In genomic region chr20:55375920-55376319, GRCh38 we compare ENCODE assay signal across 20 cellular contexts.
A peak's percentile ranks its signal among the peaks of the same experiment; 100 is the strongest.
DNase-seq lines count a peak whose midpoint lies in the region; ATAC-seq and TF ChIP-seq lines count a peak whose summit lies in the region.
"Had no signal": no experiment of that assay in that cellular context is flagged by ENCODE, and none has a peak within 500 bp of the region (broad histone marks: within the 10 kb centered on the region; RNA-seq: fewer than 3 reads in every experiment).

No MANE protein-coding gene starts in this region.

- no peak for ATAC-seq in CD4-positive, alpha-beta T cell (ENCODE audit: poor library complexity)
- ATAC-seq: Panc1, T-helper 17 cell had no signal

- no peaks in the 10 kb centered on the region for H3K36me3 Mint-ChIP-seq in CD4-positive, alpha-beta T cell (ENCODE audit: low read depth)
- H3K36me3 Mint-ChIP-seq: CD4-positive, CD25-positive, alpha-beta regulatory T cell had no signal

- H3K27ac Mint-ChIP-seq in CD4-positive, alpha-beta T cell = no peak overlapping the region
- H3K27ac Mint-ChIP-seq: T-helper 17 cell had no signal

- CTCF ChIA-PET in CD4-positive, alpha-beta T cell (lab: Charles Lee) = no interaction called here

- no peak for TF ChIP-seq CTCF in CD4-positive, alpha-beta T cell (IDR thresholded peaks at IDR 0.05)

- DNase-seq in DMS153 (lab: John Stamatoyannopoulos, UW) = peak; percentile 8
- DNase-seq in HT1080 (ENCODE audit: low read depth) = peak; percentile 42
- peak; percentile 63 for DNase-seq in NCI-H82 (lab: John Stamatoyannopoulos, UW)
- peak; percentile 6 for DNase-seq in SW480 (ENCODE audit: low spot score)
- DNase-seq in hippocampal formation (lab: John Stamatoyannopoulos, UW) = no peak
- no peak for DNase-seq in GM19240 (ENCODE audit: insufficient read length, low spot score)
- DNase-seq in CD4-positive, alpha-beta T cell = no peak
- DNase-seq: CD4-positive, CD25-positive, alpha-beta regulatory T cell; DND-41; NCI-H1092; NCI-H1436 treated with DMSO at 0.1 percent for 48 hours; NCI-H2029; NCI-H446 treated with DMSO at 0.1 percent for 48 hours; NCI-H526 treated with DMSO at 0.1 percent for 48 hours; SK-N-SH; SW 1271; T-helper 17 cell had no signal

- H3K27me3 ChIP-seq in CD4-positive, alpha-beta T cell (ENCODE audit: control insufficient read depth, insufficient read depth, low read length) = no peaks in the 10 kb centered on the region
- H3K27me3 ChIP-seq: BLaER1 had no signal

- no peaks in the 10 kb centered on the region for H3K4me1 Mint-ChIP-seq in CD4-positive, alpha-beta T cell (ENCODE audit: low read depth)
- H3K4me1 Mint-ChIP-seq: CD4-positive, CD25-positive, alpha-beta regulatory T cell; T-helper 17 cell had no signal

- H3K27me3 Mint-ChIP-seq in CD4-positive, alpha-beta T cell = no peaks in the 10 kb centered on the region
- H3K27me3 Mint-ChIP-seq: CD4-positive, CD25-positive, alpha-beta regulatory T cell; T-helper 17 cell had no signal

- no peak overlapping the region for H3K27ac ChIP-seq in CD4-positive, alpha-beta T cell (ENCODE audit: low read depth, low read length)
- H3K27ac ChIP-seq: BLaER1, HL-60 had no signal

- no peaks in the 10 kb centered on the region for H3K9me3 ChIP-seq in CD4-positive, alpha-beta T cell (ENCODE audit: control insufficient read depth, low read length)
- H3K9me3 ChIP-seq: BLaER1, SK-N-SH had no signal

- no peak overlapping the region for H3K4me3 Mint-ChIP-seq in CD4-positive, alpha-beta T cell
- H3K4me3 Mint-ChIP-seq: CD4-positive, CD25-positive, alpha-beta regulatory T cell; T-helper 17 cell had no signal

- POLR2A ChIA-PET in CD4-positive, alpha-beta T cell (lab: Charles Lee) = no interaction called here

- H3K9me3 Mint-ChIP-seq in CD4-positive, alpha-beta T cell = peaks cover 4% of the 10 kb centered on the region

- intact Hi-C loops in CD4-positive, alpha-beta T cell (cut with DNase I, micrococcal nuclease) = no loop called here

Comparison
In these comparisons a context has a peak if more than half of its experiments do, and no peak if none do; other contexts are left out.
1. DNase-seq: peak in DMS153 (single experiment), HT1080 (single experiment), NCI-H82 (single experiment) and SW480 (single experiment); none in hippocampal formation (0 of 2), GM19240 (single experiment) and CD4-positive, alpha-beta T cell (0 of 10).